ENCODE assay signal across 9 cellular contexts in the genomic region with DNA sequence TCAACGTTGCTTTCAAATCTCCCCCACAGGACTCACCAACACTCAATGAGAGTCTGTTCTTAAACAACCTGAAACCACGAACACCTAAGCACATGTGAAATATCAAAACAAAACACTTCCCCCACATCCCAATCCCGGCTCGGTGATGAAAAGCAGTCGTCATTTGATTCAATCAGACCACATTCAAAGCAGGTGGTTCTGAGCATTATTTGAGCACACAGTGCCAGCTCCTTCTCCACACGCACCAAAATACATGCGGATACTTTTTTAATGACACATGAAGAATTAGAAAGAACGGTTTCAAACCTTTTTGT.
A peak's percentile ranks its signal among the peaks of the same experiment; 100 is the strongest.
DNase-seq lines count a peak whose midpoint lies in the region; ATAC-seq and TF ChIP-seq lines count a peak whose summit lies in the region.
"Had no signal": no experiment of that assay in that cellular context is flagged by ENCODE, and none has a peak within 500 bp of the region (broad histone marks: within the 10 kb centered on the region; RNA-seq: fewer than 3 reads in every experiment).

No MANE protein-coding gene starts in this region.

- H3K36me3 ChIP-seq in skeletal muscle satellite cell (ENCODE audit: insufficient read depth, low read length): no peaks in the 10 kb centered on the region
- H3K36me3 ChIP-seq in left lung: no peaks in the 10 kb centered on the region

- ATAC-seq in HG03354 (IDR thresholded peaks at IDR 0.05; ENCODE audit: poor library complexity, severe bottlenecking, unreplicated experiment): peak; percentile 66
- ATAC-seq in left lung: no peak

- H3K9ac ChIP-seq in skeletal muscle satellite cell (ENCODE audit: low read depth, low read length): no peak overlapping the region

- H3K9me3 ChIP-seq in skeletal muscle satellite cell (replicated peaks; ENCODE audit: low read length) (no peaks in the 10 kb centered on the region), left lung (no peaks in the 10 kb centered on the region)

- DNase-seq in activated T-cell treated with anti-CD3 and anti-CD28 coated beads for 48 hours (ENCODE audit: low read depth): peak; percentile 21
- DNase-seq in activated T-cell treated with anti-CD3 and anti-CD28 coated beads, Interleukin-2, amount 50 U/mL, for 1 hour: no peak
- peak; percentile 52 for DNase-seq in OCI-M1 (lab: John Stamatoyannopoulos, UW)
- no peak for DNase-seq in left lung
- DNase-seq in inferior parietal cortex (ENCODE audit: extremely low spot score): no peak
- DNase-seq in HUDEP-2 (lab: John Stamatoyannopoulos, UW; ENCODE audit: unreplicated experiment in 76 of 76): no peak

- H3K4me2 ChIP-seq in skeletal muscle satellite cell (ENCODE audit: low read length): peak overlapping the region; percentile 15

- H3K4me1 ChIP-seq in skeletal muscle satellite cell (ENCODE audit: control insufficient read depth, insufficient read depth, low read length) (peaks cover 43% of the 10 kb centered on the region), left lung (peaks cover 0 to 5% of the 10 kb centered on the region in 2 donors)

- intact Hi-C loops in left lung (cut with DNase I): no loop called here

- H3K4me3 ChIP-seq in skeletal muscle satellite cell (ENCODE audit: low read length) (no peak overlapping the region), left lung (no peak overlapping the region)

- no peak for TF ChIP-seq CTCF in left lung (IDR thresholded peaks at IDR 0.05)

- no peak overlapping the region for H3K27ac ChIP-seq in left lung
- H3K27ac ChIP-seq: C4-2B had no signal

- H3K27me3 ChIP-seq in skeletal muscle satellite cell (ENCODE audit: control insufficient read depth, insufficient read depth, low read length) (no peaks in the 10 kb centered on the region), left lung (no peaks in the 10 kb centered on the region)

Comparison
In these comparisons a context has a peak if more than half of its experiments do, and no peak if none do; other contexts are left out.
1. DNase-seq: peak in activated T-cell treated with anti-CD3 and anti-CD28 coated beads for 48 hours (single experiment) and OCI-M1 (single experiment); none in activated T-cell treated with anti-CD3 and anti-CD28 coated beads, Interleukin-2, amount 50 U/mL, for 1 hour (single experiment), left lung (0 of 2), inferior parietal cortex (single experiment) and HUDEP-2 (0 of 76).